Comparison of ENCODE assay signal across 8 cellular contexts in genomic region chr17:82022981-82023446, GRCh38. TPM values are rescaled to one million over a fixed set of nuclear protein-coding genes. Genes with fewer than 3 reads are reported as not detected.
A peak's percentile ranks its signal among the peaks of the same experiment; 100 is the strongest.
DNase-seq lines count a peak whose midpoint lies in the region; ATAC-seq and TF ChIP-seq lines count a peak whose summit lies in the region.

LRRC45 (plus strand) TSS chr17:82023305; CDS start chr17:82023644, 339 bp downstream.

- H3K27ac Mint-ChIP-seq in CD8-positive, alpha-beta memory T cell, result peak within 1 kb of the TSS in 6 of 8 donors; percentile 56 to 85 (median 70)

- H3K27me3 ChIP-seq in CD8-positive, alpha-beta memory T cell (ENCODE audit: insufficient read depth, low read length, poor library complexity, severe bottlenecking), result no peaks in the 10 kb centered on the region
- no peaks in the 10 kb centered on the region for H3K27me3 ChIP-seq in lower lobe of right lung (ENCODE audit: low read depth)

- POLR2A ChIA-PET in CD8-positive, alpha-beta memory T cell (lab: Charles Lee), result interaction anchor here (0.8 to 2.3 kb wide), 9 partner anchors 15 to 496 kb away, joined by 3 to 10 read pairs (median 5); partner anchors contain the start of genes CSNK1D, DCXR, FASN and FOXK2
- POLR2A ChIA-PET in activated CD8-positive, alpha-beta memory T cell treated with anti-CD3 and anti-CD28 coated beads for 36 hours (lab: Charles Lee), result interaction anchor here (0.6 to 2.3 kb wide), 6 partner anchors 15 to 91 kb away, joined by 3 to 8 read pairs (median 3); partner anchors contain the start of genes DCXR and PYCR1

- CTCF ChIA-PET in CD8-positive, alpha-beta memory T cell (lab: Charles Lee), result interaction anchor here (0.7 to 6.0 kb wide), 4 partner anchors 8 to 132 kb away, joined by 3 to 83 read pairs (median 20); partner anchors contain the start of genes DCXR, NOTUM and RAC3
- CTCF ChIA-PET in activated CD8-positive, alpha-beta memory T cell treated with anti-CD3 and anti-CD28 coated beads for 36 hours (lab: Charles Lee), result interaction anchor here (1.0 to 4.2 kb wide), 6 partner anchors 9 to 63 kb away, joined by 3 to 66 read pairs (median 6); partner anchors contain the start of genes DCXR and NOTUM

- no peaks in the 10 kb centered on the region for H3K9me3 Mint-ChIP-seq in CD8-positive, alpha-beta memory T cell

- TF ChIP-seq CTCF in lower lobe of right lung (IDR thresholded peaks at IDR 0.05), result no peak

- H3K4me3 ChIP-seq in CD8-positive, alpha-beta memory T cell (ENCODE audit: low read length), result peak within 1 kb of the TSS; percentile 70
- H3K4me3 ChIP-seq in lower lobe of right lung, result peak within 1 kb of the TSS; percentile 97

- H3K9me3 ChIP-seq in CD8-positive, alpha-beta memory T cell (ENCODE audit: low read length), result no peaks in the 10 kb centered on the region
- H3K9me3 ChIP-seq in lower lobe of right lung, result no peaks in the 10 kb centered on the region

- H3K27ac ChIP-seq in CD8-positive, alpha-beta memory T cell (ENCODE audit: low read depth, low read length), result peak within 1 kb of the TSS; percentile 61
- peak within 1 kb of the TSS; percentile 83 for H3K27ac ChIP-seq in lower lobe of right lung

- peaks cover 6% of the 10 kb centered on the region for H3K36me3 ChIP-seq in CD8-positive, alpha-beta memory T cell (ENCODE audit: insufficient read depth, low read length)
- no peaks in the 10 kb centered on the region for H3K36me3 ChIP-seq in lower lobe of right lung

- peaks cover 17 to 34% (median 21%) of the 10 kb centered on the region in 3 donors for H3K4me1 Mint-ChIP-seq in CD8-positive, alpha-beta memory T cell

- H3K36me3 Mint-ChIP-seq in CD8-positive, alpha-beta memory T cell, result peaks cover 0 to 8% (median 0%) of the 10 kb centered on the region in 3 donors

- peak; percentile 81 for ATAC-seq in GM21390 (IDR thresholded peaks at IDR 0.05; ENCODE audit: unreplicated experiment)
- peak; percentile 96 to 97 for ATAC-seq in lower lobe of right lung

- H3K27me3 Mint-ChIP-seq in CD8-positive, alpha-beta memory T cell, result peaks cover 0 to 2% of the 10 kb centered on the region in 2 donors

- H3K4me3 Mint-ChIP-seq in CD8-positive, alpha-beta memory T cell, result peak within 1 kb of the TSS; percentile 83 to 93 (median 85)

- peaks cover 26% of the 10 kb centered on the region for H3K4me1 ChIP-seq in CD8-positive, alpha-beta memory T cell (ENCODE audit: insufficient read depth, low read length)
- H3K4me1 ChIP-seq in lower lobe of right lung, result peaks cover 48% of the 10 kb centered on the region

- DNase-seq in CD8-positive, alpha-beta memory T cell, result peak; percentile 99 to 100 (median 100)
- DNase-seq in HUDEP-2 (lab: John Stamatoyannopoulos, UW; ENCODE audit: unreplicated experiment in 76 of 76) (peak in 75 of 76 experiments; percentile 86 to 100 (median 99)), NOMO-1 treated with DMSO at 0.1 percent for 48 hours (lab: John Stamatoyannopoulos, UW; ENCODE audit: unreplicated experiment) (peak; percentile 99), lower lobe of right lung (peak; percentile 100)
- peak; percentile 99 for DNase-seq in effector CD8-positive, alpha-beta T cell (lab: John Stamatoyannopoulos, UW)
- DNase-seq in stimulated activated CD4-positive, alpha-beta T cell treated with anti-CD3 and anti-CD28 coated beads, Interleukin-4, amount 100 ng/mL, for 48 hours (ENCODE audit: low read depth in 2 of 2), result peak; percentile 100

- intact Hi-C loops in lower lobe of right lung (cut with DNase I), result no loop called here

RNA-seq across cellular contexts. Expression of gene LRRC45, which starts in this region (rescaled TPM):
- 10 to 100 TPM; 26.8 to 27.6 TPM for total RNA-seq in CD8-positive, alpha-beta memory T cell
- 10.1 TPM for polyA plus RNA-seq in CD8-positive, alpha-beta memory T cell
- 10 to 100 TPM; 30.2 to 31.3 TPM for total RNA-seq in activated CD8-positive, alpha-beta memory T cell treated with anti-CD3 and anti-CD28 coated beads for 36 hours
- total RNA-seq in lower lobe of right lung, result 17.3 TPM

Comparison
In these comparisons a context has a peak if more than half of its experiments do, and no peak if none do; other contexts are left out.
1. Peak in every context shown above with its lines: DNase-seq, ATAC-seq, H3K4me3 ChIP-seq and H3K27ac ChIP-seq.